In the genomic region with DNA sequence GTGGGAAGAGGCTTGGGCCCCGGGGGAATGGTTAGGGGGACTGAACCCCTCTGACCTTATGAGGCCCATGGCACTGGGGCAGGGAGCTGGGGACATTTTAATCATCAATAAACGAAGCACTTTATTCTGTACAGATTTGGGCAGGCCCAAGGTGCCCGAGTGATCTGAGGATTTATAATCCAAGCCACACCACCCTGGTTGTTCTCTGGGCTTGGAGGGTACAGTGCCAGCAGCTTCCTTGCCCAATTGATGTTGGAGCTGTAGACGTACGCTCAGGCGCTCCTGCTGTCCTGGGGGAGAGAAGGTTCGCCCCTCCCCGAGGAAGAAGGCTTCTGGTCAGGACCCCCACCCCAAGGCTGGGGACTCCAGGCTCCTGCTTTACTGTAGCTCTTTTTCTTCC, we compare ENCODE assay signal across 1 cellular context.
TF ChIP-seq lines count a peak whose summit lies in the region.

No MANE protein-coding gene starts in this region.

TF ChIP-seq in HepG2, 621 proteins besides CTCF, POLR2A, EP300 and RAD21:
- TF ChIP-seq, protein P1, sequence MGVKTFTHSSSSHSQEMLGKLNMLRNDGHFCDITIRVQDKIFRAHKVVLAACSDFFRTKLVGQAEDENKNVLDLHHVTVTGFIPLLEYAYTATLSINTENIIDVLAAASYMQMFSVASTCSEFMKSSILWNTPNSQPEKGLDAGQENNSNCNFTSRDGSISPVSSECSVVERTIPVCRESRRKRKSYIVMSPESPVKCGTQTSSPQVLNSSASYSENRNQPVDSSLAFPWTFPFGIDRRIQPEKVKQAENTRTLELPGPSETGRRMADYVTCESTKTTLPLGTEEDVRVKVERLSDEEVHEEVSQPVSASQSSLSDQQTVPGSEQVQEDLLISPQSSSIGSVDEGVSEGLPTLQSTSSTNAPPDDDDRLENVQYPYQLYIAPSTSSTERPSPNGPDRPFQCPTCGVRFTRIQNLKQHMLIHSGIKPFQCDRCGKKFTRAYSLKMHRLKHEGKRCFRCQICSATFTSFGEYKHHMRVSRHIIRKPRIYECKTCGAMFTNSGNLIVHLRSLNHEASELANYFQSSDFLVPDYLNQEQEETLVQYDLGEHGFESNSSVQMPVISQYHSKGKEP (CRISPR knock-in tag; IDR thresholded peaks at IDR 0.05): no peak
- no peak for TF ChIP-seq ATAD3A (CRISPR knock-in tag; IDR thresholded peaks at IDR 0.05)
- no peak for TF ChIP-seq PAX8 (CRISPR knock-in tag; IDR thresholded peaks at IDR 0.05; ENCODE audit: borderline replicate concordance)
- no peak for TF ChIP-seq ZNF20 (CRISPR knock-in tag; IDR thresholded peaks at IDR 0.05)
- TF ChIP-seq ZNF614 (CRISPR knock-in tag; IDR thresholded peaks at IDR 0.05; ENCODE audit: borderline replicate concordance): 0 out of 2 replicates have a peak, but pooled peaks have one; percentile 18
